26 cellular contexts compared by ENCODE assay signal in the genomic region with DNA sequence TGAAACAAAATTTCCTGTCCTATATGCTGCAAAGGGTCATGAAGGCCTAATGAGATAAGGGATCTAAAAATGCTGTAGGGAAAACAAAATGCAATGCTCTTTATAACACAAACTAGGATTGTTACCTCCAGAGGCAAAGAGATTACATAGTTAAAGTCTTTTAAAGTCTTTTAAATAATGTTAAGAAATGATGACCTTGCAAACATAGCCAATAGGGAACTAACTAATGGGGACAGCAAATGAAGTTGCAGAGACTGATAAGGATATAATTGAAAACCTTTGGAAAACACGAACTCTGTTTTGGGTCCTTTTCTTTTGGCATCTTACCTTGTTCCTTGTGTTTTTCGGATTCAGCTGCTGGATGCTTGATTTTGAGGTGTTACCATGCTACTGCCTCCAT.
A peak's percentile ranks its signal among the peaks of the same experiment; 100 is the strongest.
DNase-seq lines count a peak whose midpoint lies in the region; ATAC-seq, FAIRE-seq and TF ChIP-seq lines count a peak whose summit lies in the region.
"Had no signal": no experiment of that assay in that cellular context is flagged by ENCODE, and none has a peak within 500 bp of the region (broad histone marks: within the 10 kb centered on the region; RNA-seq: fewer than 3 reads in every experiment).

No MANE protein-coding gene starts in this region.

- CTCF ChIA-PET in activated naive CD4-positive, alpha-beta T cell treated with anti-CD3 and anti-CD28 coated beads, Interleukin-2, amount 10 ng/mL, durations not matched to agents 7 days and 5 days (lab: Charles Lee), result no interaction called here
- CTCF ChIA-PET in A549 (lab: Yijun Ruan, JAX), result no interaction called here
- CTCF ChIA-PET in T-cell (lab: Charles Lee), result no interaction called here

- H3K27ac ChIP-seq in A549, result no peak overlapping the region
- H3K27ac ChIP-seq: 22Rv1, BLaER1 had no signal

- no peak overlapping the region for H3K4me2 ChIP-seq in A549
- H3K4me2 ChIP-seq: BLaER1 had no signal

- FAIRE-seq in A549 (lab: Jason Lieb, UNC), result no peak
- FAIRE-seq: GM12878, GM12892, GM18507 had no signal

- no peak for TF ChIP-seq EP300 in A549 (IDR thresholded peaks at IDR 0.05)

- TF ChIP-seq RAD21 in A549 (conservative IDR thresholded peaks at IDR 0.05 in 1 of 2, IDR thresholded peaks at IDR 0.05 in 1 of 2), result no peak

- WGBS in A549 (ENCODE audit: missing lambda C conversion rate), result 2% methylated on average over 2 of the region's 2 CpGs

- no peak for ATAC-seq in activated naive CD4-positive, alpha-beta T cell treated with anti-CD3 and anti-CD28 coated beads, Interleukin-2, amount 50 U/mL, for 72 hours
- no peak for ATAC-seq in A549
- ATAC-seq in T-cell (replicated peaks in 1 of 4), result no peak
- ATAC-seq: GM12878 had no signal

- TF ChIP-seq CTCF in A549 (IDR thresholded peaks at IDR 0.05), result no peak

- H3K27me3 Mint-ChIP-seq in activated naive CD4-positive, alpha-beta T cell treated with anti-CD3 and anti-CD28 coated beads, Interleukin-2, amount 10 ng/mL, durations not matched to agents 7 days and 5 days, result no peaks in the 10 kb centered on the region
- H3K27me3 Mint-ChIP-seq in T-cell, result no peaks in the 10 kb centered on the region
- H3K27me3 Mint-ChIP-seq: CD4-positive, alpha-beta memory T cell; CD4-positive, CD25-positive, alpha-beta regulatory T cell; CD8-positive, alpha-beta memory T cell had no signal

- no peaks in the 10 kb centered on the region for H3K4me1 ChIP-seq in A549
- H3K4me1 ChIP-seq: BE2C had no signal

- H3K36me3 Mint-ChIP-seq in activated naive CD4-positive, alpha-beta T cell treated with anti-CD3 and anti-CD28 coated beads, Interleukin-2, amount 10 ng/mL, durations not matched to agents 7 days and 5 days, result no peaks in the 10 kb centered on the region
- peaks cover 0 to 6% of the 10 kb centered on the region in 2 donors for H3K36me3 Mint-ChIP-seq in activated naive CD4-positive, alpha-beta T cell treated with anti-CD3 and anti-CD28 coated beads, Interleukin-2, amount 50 U/mL, for 72 hours
- no peaks in the 10 kb centered on the region for H3K36me3 Mint-ChIP-seq in T-cell
- H3K36me3 Mint-ChIP-seq: CD14-positive monocyte; CD4-positive, alpha-beta memory T cell; CD4-positive, CD25-positive, alpha-beta regulatory T cell; CD8-positive, alpha-beta memory T cell had no signal

- no peaks in the 10 kb centered on the region for H3K4me1 Mint-ChIP-seq in activated naive CD4-positive, alpha-beta T cell treated with anti-CD3 and anti-CD28 coated beads, Interleukin-2, amount 10 ng/mL, durations not matched to agents 7 days and 5 days
- H3K4me1 Mint-ChIP-seq in T-cell, result no peaks in the 10 kb centered on the region
- H3K4me1 Mint-ChIP-seq: CD4-positive, alpha-beta memory T cell; CD8-positive, alpha-beta memory T cell had no signal

- no peak overlapping the region for H3K4me3 ChIP-seq in A549
- H3K4me3 ChIP-seq: BLaER1, GM12878 had no signal

- H3K9me3 Mint-ChIP-seq in activated naive CD4-positive, alpha-beta T cell treated with anti-CD3 and anti-CD28 coated beads, Interleukin-2, amount 10 ng/mL, durations not matched to agents 7 days and 5 days, result peaks cover 7% of the 10 kb centered on the region
- H3K9me3 Mint-ChIP-seq in activated naive CD4-positive, alpha-beta T cell treated with anti-CD3 and anti-CD28 coated beads, Interleukin-2, amount 50 U/mL, for 72 hours, result peaks cover 13 to 16% of the 10 kb centered on the region in 2 donors
- H3K9me3 Mint-ChIP-seq in T-cell, result peaks cover 9 to 20% (median 13%) of the 10 kb centered on the region in 3 donors

- no peak for DNase-seq in activated naive CD4-positive, alpha-beta T cell treated with anti-CD3 and anti-CD28 coated beads, Interleukin-2, amount 10 ng/mL, durations not matched to agents 7 days and 5 days
- DNase-seq in activated naive CD4-positive, alpha-beta T cell treated with anti-CD3 and anti-CD28 coated beads, Interleukin-2, amount 50 U/mL, for 72 hours (ENCODE audit: low spot score in 2 of 2), result no peak
- no peak for DNase-seq in A549 (ENCODE audit: low read depth in 1 of 2, low spot score in 1 of 2)
- DNase-seq in SK-N-DZ (ENCODE audit: low spot score), result peak; percentile 39
- DNase-seq in T-cell, result no peak
- DNase-seq in NCI-H446 treated with DMSO at 0.1 percent for 48 hours (lab: John Stamatoyannopoulos, UW), result no peak
- DNase-seq: ACHN; BE2C; C1 segment of cervical spinal cord; CD4-positive, alpha-beta memory T cell; CD4-positive, CD25-positive, alpha-beta regulatory T cell; CD8-positive, alpha-beta memory T cell; COR-L47; DMS 273 treated with DMSO at 0.1 percent for 48 hours; DMS153; DMS53; DMS79; DND-41; EL; GDM1 had no signal

- no peak overlapping the region for H3K4me3 Mint-ChIP-seq in activated naive CD4-positive, alpha-beta T cell treated with anti-CD3 and anti-CD28 coated beads, Interleukin-2, amount 10 ng/mL, durations not matched to agents 7 days and 5 days
- no peak overlapping the region for H3K4me3 Mint-ChIP-seq in T-cell
- H3K4me3 Mint-ChIP-seq: CD14-positive monocyte; CD4-positive, alpha-beta memory T cell; CD4-positive, CD25-positive, alpha-beta regulatory T cell; CD8-positive, alpha-beta memory T cell had no signal

- POLR2A ChIA-PET in A549 (lab: Yijun Ruan, JAX) (no interaction called here), T-cell (lab: Charles Lee) (no interaction called here)

- no peaks in the 10 kb centered on the region for H3K9me3 ChIP-seq in A549
- H3K9me3 ChIP-seq: BE2C had no signal

- TF ChIP-seq POLR2A in A549 (IDR thresholded peaks at IDR 0.05; ENCODE audit: low read length), result no peak

- H3K27ac Mint-ChIP-seq in activated naive CD4-positive, alpha-beta T cell treated with anti-CD3 and anti-CD28 coated beads, Interleukin-2, amount 10 ng/mL, durations not matched to agents 7 days and 5 days, result peak overlapping the region; percentile 33
- H3K27ac Mint-ChIP-seq in activated naive CD4-positive, alpha-beta T cell treated with anti-CD3 and anti-CD28 coated beads, Interleukin-2, amount 50 U/mL, for 72 hours, result no peak overlapping the region
- H3K27ac Mint-ChIP-seq in T-cell, result no peak overlapping the region
- H3K27ac Mint-ChIP-seq: CD4-positive, alpha-beta memory T cell; CD4-positive, CD25-positive, alpha-beta regulatory T cell; CD8-positive, alpha-beta memory T cell had no signal

TF ChIP-seq in A549, 52 proteins besides CTCF, POLR2A, EP300 and RAD21:
- TF ChIP-seq MAFK (IDR thresholded peaks at IDR 0.05; ENCODE audit: partially characterized antibody), result peak; percentile 75
- TF ChIP-seq, protein P1, sequence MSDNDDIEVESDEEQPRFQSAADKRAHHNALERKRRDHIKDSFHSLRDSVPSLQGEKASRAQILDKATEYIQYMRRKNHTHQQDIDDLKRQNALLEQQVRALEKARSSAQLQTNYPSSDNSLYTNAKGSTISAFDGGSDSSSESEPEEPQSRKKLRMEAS (IDR thresholded peaks at IDR 0.05), result no peak
